ENCODE assay signal across 3 cellular contexts in genomic region chr7:11443934-11444333, GRCh38.
DNase-seq lines count a peak whose midpoint lies in the region; FAIRE-seq and TF ChIP-seq lines count a peak whose summit lies in the region.
"Not testable (repeated sequence)": the region's sequence is repeated elsewhere in the genome, so short reads cannot be mapped to it uniquely, and the experiment has no call there.

No MANE protein-coding gene starts in this region.

- not testable (repeated sequence) for H3K56ac ChIP-seq in H1 (replicated peaks; ENCODE audit: insufficient read length, low read depth, low read length)

- CTCF ChIA-PET in H1 (lab: Charles Lee; ENCODE audit: partially characterized antibody), result not testable (repeated sequence)

- H3K9me3 ChIP-seq in H1 (ENCODE audit: insufficient read depth in 2 of 2, low read depth in 1 of 2, low read length in 1 of 2), result not testable (repeated sequence)

- TF ChIP-seq EP300 in H1 (IDR thresholded peaks at IDR 0.05; ENCODE audit: borderline replicate concordance in 1 of 2, low read depth in 2 of 2, low read length in 2 of 2), result not testable (repeated sequence)

- H3K14ac ChIP-seq in H1 (ENCODE audit: insufficient read length), result not testable (repeated sequence)

- H3K9ac ChIP-seq in H1 (replicated peaks in 1 of 4; ENCODE audit: extremely low read depth in 1 of 4, low read depth in 3 of 4, low read length in 3 of 4), result not testable (repeated sequence)

- not testable (repeated sequence) for H3K27ac ChIP-seq in H1 (ENCODE audit: low read depth, low read length)

- H4K91ac ChIP-seq in H1 (replicated peaks; ENCODE audit: insufficient read length, low read length), result not testable (repeated sequence)

- WGBS in H1 (ENCODE audit: extremely low coverage in 1 of 2, insufficient coverage in 1 of 2, insufficient read length in 1 of 2, insufficient replicate concordance in 2 of 2, low coverage in 1 of 2, low lambda C conversion rate in 2 of 2, missing lambda C conversion rate in 1 of 2), 2 experiments, result 83% methylated on average over 3 of the region's 4 CpGs; no CpG with 5 or more reads in 1 of the 2 experiments

- H2BK15ac ChIP-seq in H1 (ENCODE audit: low read length), result not testable (repeated sequence)

- H2BK5ac ChIP-seq in H1 (ENCODE audit: low read depth, low read length), result not testable (repeated sequence)

- not testable (repeated sequence) for H3K4me3 ChIP-seq in H1 (ENCODE audit: extremely low read depth in 1 of 4, insufficient read depth in 2 of 4, low read depth in 3 of 4, low read length in 4 of 4)

- TF ChIP-seq RAD21 in H1 (IDR thresholded peaks at IDR 0.05 in 1 of 2, conservative IDR thresholded peaks at IDR 0.05 in 1 of 2; ENCODE audit: low read depth in 2 of 2, low read length in 2 of 2), result not testable (repeated sequence)

- not testable (repeated sequence) for H2BK20ac ChIP-seq in H1 (ENCODE audit: low read length)

- POLR2A ChIA-PET in H1 (lab: Charles Lee; ENCODE audit: partially characterized antibody), result not testable (repeated sequence)

- not testable (repeated sequence) for H3K27me3 ChIP-seq in H1 (replicated peaks in 1 of 4; ENCODE audit: control insufficient read depth in 3 of 4, extremely low read depth in 1 of 4, insufficient read depth in 3 of 4, low read length in 3 of 4)

- peak overlapping the region; percentile 92; the same call in 1 of the 2 replicates for H4K8ac ChIP-seq in H1 (ENCODE audit: extremely low read depth, insufficient read depth, low read length)

- not testable (repeated sequence) for H2AFZ ChIP-seq in H1 (ENCODE audit: low read length)

- not testable (repeated sequence) for H3K4me1 ChIP-seq in H1 (replicated peaks in 1 of 4; ENCODE audit: control insufficient read depth in 3 of 4, insufficient read depth in 4 of 4, low read length in 3 of 4)

- H4K20me1 ChIP-seq in H1 (replicated peaks in 1 of 2; ENCODE audit: control insufficient read depth in 1 of 2, insufficient read depth in 2 of 2, low read length in 2 of 2), result not testable (repeated sequence)

- H3K18ac ChIP-seq in H1 (ENCODE audit: extremely low read depth, low read length), result not testable (repeated sequence)

- not testable (repeated sequence) for H2BK12ac ChIP-seq in H1 (ENCODE audit: low read depth, low read length)

- H2AK5ac ChIP-seq in H1 (ENCODE audit: low read depth, low read length), result not testable (repeated sequence)

- not testable (repeated sequence) for TF ChIP-seq CTCF in H1 (IDR thresholded peaks at IDR 0.05; ENCODE audit: control extremely low read depth in 1 of 3, insufficient read depth in 1 of 3, low read depth in 1 of 3, low read length in 3 of 3)

- H3K4me2 ChIP-seq in H1 (ENCODE audit: insufficient read depth in 1 of 2, low read depth in 2 of 2, low read length in 2 of 2), result not testable (repeated sequence)

- not testable (repeated sequence) for H2BK120ac ChIP-seq in H1 (replicated peaks; ENCODE audit: low read depth, low read length)

- H3K4ac ChIP-seq in H1 (replicated peaks; ENCODE audit: insufficient read length, low read depth, low read length), result not testable (repeated sequence)

- TF ChIP-seq POLR2A in H1 (IDR thresholded peaks at IDR 0.05; ENCODE audit: control extremely low read depth in 1 of 2, low read depth in 2 of 2, low read length in 2 of 2), result not testable (repeated sequence)

- not testable (repeated sequence) for FAIRE-seq in H1 (lab: Jason Lieb, UNC)

- H4K5ac ChIP-seq in H1 (ENCODE audit: insufficient read length, low read depth, low read length), result not testable (repeated sequence)

- not testable (repeated sequence) for H3K23me2 ChIP-seq in H1 (ENCODE audit: low read depth, low read length)

- DNase-seq in amniotic epithelial cell (ENCODE audit: low read depth) (peak; percentile 51), iris pigment epithelial cell (ENCODE audit: low read depth) (peak; percentile 21)
- not testable (repeated sequence) for DNase-seq in H1 (ENCODE audit: low read depth in 1 of 2, low spot score in 2 of 2)

- not testable (repeated sequence) for H3K36me3 ChIP-seq in H1 (ENCODE audit: control insufficient read depth in 2 of 4, insufficient read depth in 4 of 4, low read length in 3 of 4)

- not testable (repeated sequence) for H3K79me2 ChIP-seq in H1 (ENCODE audit: control insufficient read depth in 1 of 2, insufficient read depth in 2 of 2, low read length in 2 of 2)

- H3K23ac ChIP-seq in H1 (ENCODE audit: insufficient read length), result not testable (repeated sequence)

- H3K79me1 ChIP-seq in H1 (ENCODE audit: low read depth, low read length), result not testable (repeated sequence)
